ENCODE assay signal across 15 cellular contexts in the genomic region with DNA sequence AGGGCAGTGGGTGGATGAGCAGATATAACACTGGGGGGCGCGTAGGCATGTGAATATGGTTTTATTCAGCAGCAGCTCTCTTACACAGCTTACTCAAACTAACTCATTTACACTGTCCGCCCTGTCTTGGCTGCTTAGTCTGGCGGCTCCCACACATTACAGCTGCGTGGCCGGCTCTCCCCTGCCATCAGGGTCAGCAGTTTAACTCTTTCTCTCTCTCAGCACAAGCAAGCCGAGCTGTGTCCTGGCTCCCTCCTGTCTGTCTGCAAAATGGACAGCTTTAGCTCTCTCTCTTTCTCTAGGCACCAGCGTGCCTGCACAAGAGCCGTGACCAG.
DNase-seq lines count a peak whose midpoint lies in the region; ATAC-seq, FAIRE-seq and TF ChIP-seq lines count a peak whose summit lies in the region.
"Had no signal": no experiment of that assay in that cellular context is flagged by ENCODE, and none has a peak within 500 bp of the region (broad histone marks: within the 10 kb centered on the region; RNA-seq: fewer than 3 reads in every experiment).

No MANE protein-coding gene starts in this region.

- H3K4me1 Mint-ChIP-seq in GM23338 (no peaks in the 10 kb centered on the region), neural progenitor cell (no peaks in the 10 kb centered on the region), T-helper 17 cell (no peaks in the 10 kb centered on the region)
- H3K4me1 Mint-ChIP-seq: CD4-positive, CD25-positive, alpha-beta regulatory T cell had no signal

- no peaks in the 10 kb centered on the region; the same call in 2 of the 3 replicates for H3K9me3 Mint-ChIP-seq in GM23338
- no peaks in the 10 kb centered on the region for H3K9me3 Mint-ChIP-seq in neural progenitor cell

- TF ChIP-seq CTCF in GM23338 (conservative IDR thresholded peaks at IDR 0.05; ENCODE audit: low read depth in 2 of 2) (no peak), K562 (IDR thresholded peaks at IDR 0.05 in 2 of 3, conservative IDR thresholded peaks at IDR 0.05 in 1 of 3; ENCODE audit: insufficient read depth in 2 of 3, low read depth in 1 of 3, low read length in 3 of 3) (no peak), neural progenitor cell (IDR thresholded peaks at IDR 0.05) (no peak), upper lobe of right lung (IDR thresholded peaks at IDR 0.05) (no peak)

- H3K27me3 ChIP-seq in GM23338 (ENCODE audit: insufficient read depth) (no peaks in the 10 kb centered on the region), K562 (ENCODE audit: control insufficient read depth in 2 of 2, insufficient read depth in 2 of 2, low read length in 2 of 2) (no peaks in the 10 kb centered on the region), neural progenitor cell (no peaks in the 10 kb centered on the region), upper lobe of right lung (no peaks in the 10 kb centered on the region)
- H3K27me3 ChIP-seq: BLaER1 treated with 17β-estradiol and CSF1 and Interleukin-3, amounts not matched to agents 10 nM and 100 nM had no signal

- TF ChIP-seq RAD21 in K562 (CRISPR knock-in tag; conservative IDR thresholded peaks at IDR 0.05 in 1 of 2, IDR thresholded peaks at IDR 0.05 in 1 of 2), result no peak

- H3F3A ChIP-seq in GM23338 (replicated peaks; ENCODE audit: low read depth) (no peaks in the 10 kb centered on the region), neural progenitor cell (ENCODE audit: low read depth) (no peaks in the 10 kb centered on the region)

- WGBS in K562 (ENCODE audit: insufficient coverage, low coverage, missing lambda C conversion rate), result 0% methylated on average over 9 of the region's 9 CpGs

- no peak for ATAC-seq in GM23338
- peak; percentile 36; the same call in 1 of the 3 replicates for ATAC-seq in K562
- ATAC-seq in upper lobe of right lung, result peak; percentile 9
- ATAC-seq in HG03460 (IDR thresholded peaks at IDR 0.05; ENCODE audit: unreplicated experiment), result no peak
- ATAC-seq in T-helper 17 cell, result no peak
- ATAC-seq: HepG2 had no signal

- DNase-seq in GM23338 (ENCODE audit: low spot score), result no peak
- peak in 1 of 4 experiments; percentile 3 for DNase-seq in K562 (ENCODE audit: extremely low read depth in 1 of 4, low spot score in 3 of 4)
- no peak for DNase-seq in neural progenitor cell (ENCODE audit: low spot score)
- DNase-seq in upper lobe of right lung, result no peak
- no peak for DNase-seq in T-helper 17 cell
- no peak for DNase-seq in iPS-NIHi7 (ENCODE audit: extremely low spot score)
- DNase-seq: ACHN; CD4-positive, CD25-positive, alpha-beta regulatory T cell; DMS53; GF-D8; H7 had no signal

- in situ Hi-C loops in K562 (cut with MboI), result no loop called here

- H3K4me3 Mint-ChIP-seq in GM23338 (no peak overlapping the region), neural progenitor cell (no peak overlapping the region), T-helper 17 cell (no peak overlapping the region)
- H3K4me3 Mint-ChIP-seq: CD4-positive, CD25-positive, alpha-beta regulatory T cell had no signal

- H3K36me3 ChIP-seq in GM23338 (ENCODE audit: insufficient read depth), result 0 out of 2 replicates have a peak, but pooled peaks cover 2% of the 10 kb centered on the region
- H3K36me3 ChIP-seq in K562 (ENCODE audit: control insufficient read depth, insufficient read depth, low read length), result no peaks in the 10 kb centered on the region
- H3K36me3 ChIP-seq in neural progenitor cell, result no peaks in the 10 kb centered on the region
- H3K36me3 ChIP-seq in upper lobe of right lung, result no peaks in the 10 kb centered on the region
- H3K36me3 ChIP-seq: BLaER1 treated with 17β-estradiol and CSF1 and Interleukin-3, amounts not matched to agents 10 nM and 100 nM had no signal

- no peaks in the 10 kb centered on the region for H3K27me3 Mint-ChIP-seq in GM23338 (ENCODE audit: insufficient read depth, low read depth, poor library complexity)
- H3K27me3 Mint-ChIP-seq in neural progenitor cell (ENCODE audit: insufficient read depth, low read depth), result no peaks in the 10 kb centered on the region
- H3K27me3 Mint-ChIP-seq in T-helper 17 cell, result no peaks in the 10 kb centered on the region
- H3K27me3 Mint-ChIP-seq: CD4-positive, CD25-positive, alpha-beta regulatory T cell had no signal

- TF ChIP-seq EP300 in K562 (IDR thresholded peaks at IDR 0.05; ENCODE audit: low read length), result no peak

- CTCF ChIA-PET in K562 (lab: Yijun Ruan, JAX; ENCODE audit: low intra/inter-chr PET ratio), result no interaction called here

- H3K36me3 Mint-ChIP-seq in GM23338 (ENCODE audit: low read depth), result peaks cover 4% of the 10 kb centered on the region; the same call in 2 of the 3 replicates
- H3K36me3 Mint-ChIP-seq in neural progenitor cell, result no peaks in the 10 kb centered on the region
- no peaks in the 10 kb centered on the region for H3K36me3 Mint-ChIP-seq in T-helper 17 cell (ENCODE audit: low read depth)
- H3K36me3 Mint-ChIP-seq: CD4-positive, CD25-positive, alpha-beta regulatory T cell had no signal

- no TSS peak for BruUV-seq in K562 (replicated peaks; lab: Mats Ljungman, UMichigan)

- H3K27ac ChIP-seq in GM23338 (ENCODE audit: low read depth), result no peak overlapping the region
- H3K27ac ChIP-seq in K562 (ENCODE audit: extremely low read depth, low read depth, low read length), result no peak overlapping the region; the same call in 2 of the 3 replicates
- H3K27ac ChIP-seq in neural progenitor cell, result no peak overlapping the region
- no peak overlapping the region for H3K27ac ChIP-seq in upper lobe of right lung
- H3K27ac ChIP-seq: BLaER1 treated with 17β-estradiol and CSF1 and Interleukin-3, amounts not matched to agents 10 nM and 100 nM had no signal

- no peak for TF ChIP-seq POLR2A in K562 (conservative IDR thresholded peaks at IDR 0.05)

- H4K20me1 ChIP-seq in GM23338 (replicated peaks; ENCODE audit: insufficient read depth), result no peaks in the 10 kb centered on the region
- no peaks in the 10 kb centered on the region for H4K20me1 ChIP-seq in K562 (replicated peaks; ENCODE audit: control insufficient read depth, insufficient read depth, low read length)
- no peaks in the 10 kb centered on the region for H4K20me1 ChIP-seq in neural progenitor cell (ENCODE audit: low read depth)
- H4K20me1 ChIP-seq: BLaER1 treated with 17β-estradiol and CSF1 and Interleukin-3, amounts not matched to agents 10 nM and 100 nM had no signal

- H3K9me1 ChIP-seq in K562 (ENCODE audit: control insufficient read depth, insufficient read depth, low read length), result no peaks in the 10 kb centered on the region

- H3K79me2 ChIP-seq in GM23338 (replicated peaks; ENCODE audit: insufficient read depth) (no peaks in the 10 kb centered on the region), K562 (ENCODE audit: control insufficient read depth, insufficient read depth, low read length) (no peaks in the 10 kb centered on the region), neural progenitor cell (ENCODE audit: low read depth) (no peaks in the 10 kb centered on the region)

- intact Hi-C loops in K562 (cut with micrococcal nuclease), result no loop called here
- intact Hi-C loops in upper lobe of right lung (cut with DNase I), result no loop called here

- no peak overlapping the region for H2AFZ ChIP-seq in GM23338
- peak overlapping the region; percentile 38; the same call in 1 of the 2 replicates for H2AFZ ChIP-seq in K562 (ENCODE audit: low read depth, low read length)
- peak overlapping the region; percentile 5 for H2AFZ ChIP-seq in neural progenitor cell (replicated peaks)

- H3K9ac ChIP-seq in K562 (ENCODE audit: insufficient read depth in 1 of 2, low read depth in 2 of 2, low read length in 2 of 2) (no peak overlapping the region), neural progenitor cell (no peak overlapping the region)
- H3K9ac ChIP-seq: BLaER1 treated with 17β-estradiol and CSF1 and Interleukin-3, amounts not matched to agents 10 nM and 100 nM had no signal

- no peaks in the 10 kb centered on the region for H3K9me2 ChIP-seq in GM23338 (ENCODE audit: insufficient read depth)

- no peaks in the 10 kb centered on the region; the same call in none of the 2 replicates for H3K9me3 ChIP-seq in K562 (replicated peaks; ENCODE audit: control insufficient read depth, insufficient read depth, low read depth, low read length)
- no peaks in the 10 kb centered on the region for H3K9me3 ChIP-seq in neural progenitor cell (ENCODE audit: low read depth)
- no peaks in the 10 kb centered on the region for H3K9me3 ChIP-seq in upper lobe of right lung
- peaks cover 5% of the 10 kb centered on the region for H3K9me3 ChIP-seq in T-helper 17 cell (ENCODE audit: control insufficient read depth, low read length, poor library complexity, severe bottlenecking)
- H3K9me3 ChIP-seq: BLaER1 treated with 17β-estradiol and CSF1 and Interleukin-3, amounts not matched to agents 10 nM and 100 nM had no signal

- no peak overlapping the region for H3K4me3 ChIP-seq in GM23338
- H3K4me3 ChIP-seq in K562, result no peak overlapping the region
- no peak overlapping the region for H3K4me3 ChIP-seq in neural progenitor cell
- no peak overlapping the region for H3K4me3 ChIP-seq in upper lobe of right lung
- H3K4me3 ChIP-seq: BLaER1 treated with 17β-estradiol and CSF1 and Interleukin-3, amounts not matched to agents 10 nM and 100 nM had no signal

- POLR2A ChIA-PET in K562 (lab: Yijun Ruan, JAX), result no interaction called here

- FAIRE-seq in K562 (lab: Jason Lieb, UNC), result no peak
- FAIRE-seq: HepG2, HTR-8/SVneo had no signal

- no peak overlapping the region for H3K4me2 ChIP-seq in GM23338
- 0 out of 2 replicates have a peak overlapping the region, but pooled peaks have one; percentile 7 for H3K4me2 ChIP-seq in K562 (ENCODE audit: insufficient read depth, low read length)
- H3K4me2 ChIP-seq in neural progenitor cell, result no peak overlapping the region
- H3K4me2 ChIP-seq: BLaER1 treated with 17β-estradiol and CSF1 and Interleukin-3, amounts not matched to agents 10 nM and 100 nM had no signal

- H3K4me1 ChIP-seq in GM23338 (ENCODE audit: insufficient read depth) (no peaks in the 10 kb centered on the region), K562 (replicated peaks in 1 of 2; ENCODE audit: control insufficient read depth in 2 of 2, insufficient read depth in 2 of 2, low read length in 2 of 2) (no peaks in the 10 kb centered on the region; a peak in 1 of 5 replicates), neural progenitor cell (no peaks in the 10 kb centered on the region), upper lobe of right lung (no peaks in the 10 kb centered on the region)
- H3K4me1 ChIP-seq: BLaER1 treated with 17β-estradiol and CSF1 and Interleukin-3, amounts not matched to agents 10 nM and 100 nM had no signal

- H3K27ac Mint-ChIP-seq in GM23338 (peak overlapping the region; percentile 20; the same call in 1 of the 2 replicates), neural progenitor cell (no peak overlapping the region), T-helper 17 cell (no peak overlapping the region)
- H3K27ac Mint-ChIP-seq: CD4-positive, CD25-positive, alpha-beta regulatory T cell had no signal

TF ChIP-seq in K562, 482 proteins besides CTCF, POLR2A, EP300 and RAD21 (continues in another document):
- TF ChIP-seq PRMT5 (CRISPR knock-in tag; IDR thresholded peaks at IDR 0.05), result no peak
- no peak for TF ChIP-seq DNMT1 (IDR thresholded peaks at IDR 0.05)
- no peak for TF ChIP-seq ZNF445 (CRISPR knock-in tag; IDR thresholded peaks at IDR 0.05; ENCODE audit: low read depth)
- TF ChIP-seq ZNF785 (CRISPR knock-in tag; IDR thresholded peaks at IDR 0.05), result no peak
- TF ChIP-seq PPARD (CRISPR knock-in tag; IDR thresholded peaks at IDR 0.05), result no peak

Comparison
In these comparisons a context has a peak if more than half of its experiments do, and no peak if none do; other contexts are left out.
1. ATAC-seq: peak in K562 (single experiment) and upper lobe of right lung (single experiment); none in GM23338 (single experiment), HG03460 (single experiment) and T-helper 17 cell (single experiment).